9 cellular contexts compared by ENCODE assay signal in genomic region chr9:122389799-122390481, GRCh38. TPM values are rescaled to one million over a fixed set of nuclear protein-coding genes. Genes with fewer than 3 reads are reported as not detected.
A peak's percentile ranks its signal among the peaks of the same experiment; 100 is the strongest.
DNase-seq lines count a peak whose midpoint lies in the region; FAIRE-seq and TF ChIP-seq lines count a peak whose summit lies in the region.
"Had no signal": no experiment of that assay in that cellular context is flagged by ENCODE, and none has a peak within 500 bp of the region (broad histone marks: within the 10 kb centered on the region; RNA-seq: fewer than 3 reads in every experiment).

No MANE protein-coding gene starts in this region.

- intact Hi-C loops in dorsolateral prefrontal cortex (cut with DNase I): no loop called here
- intact Hi-C loops in kidney (cut with DNase I): no loop called here

- in situ Hi-C loops in T47D (cut with HindIII; ENCODE audit: low pct_unique_long_range_greater_than_20kb, low sequenced_read_pairs): no loop called here

- H3K36me3 ChIP-seq in kidney (ENCODE audit: control insufficient read depth in 1 of 2, insufficient read depth in 2 of 2, low read length in 2 of 2): no peaks in the 10 kb centered on the region

- H3K4me1 ChIP-seq in kidney (ENCODE audit: control insufficient read depth in 1 of 2, insufficient read depth in 1 of 2, low read depth in 1 of 2, low read length in 2 of 2): peaks cover 0 to 3% of the 10 kb centered on the region in 2 donors

- TF ChIP-seq CTCF in LNCaP clone FGC (IDR thresholded peaks at IDR 0.05; ENCODE audit: control insufficient read depth, extremely low read depth, insufficient read depth) (no peak), dorsolateral prefrontal cortex (IDR thresholded peaks at IDR 0.05 in 54 of 56, conservative IDR thresholded peaks at IDR 0.05 in 2 of 56; ENCODE audit: low read depth in 1 of 56, partially characterized antibody in 56 of 56) (no peak), kidney (IDR thresholded peaks at IDR 0.05; ENCODE audit: borderline replicate concordance, extremely low read depth, insufficient read depth) (no peak)

- no peaks in the 10 kb centered on the region for H3K36me3 Mint-ChIP-seq in stimulated activated naive CD8-positive, alpha-beta T cell treated with anti-CD3 and anti-CD28 coated beads, Interleukin-15, Interleukin-2, amounts not matched to agents 100 ng/mL and 50 ng/mL, for 24 hours (ENCODE audit: low read depth)

- H3K27me3 Mint-ChIP-seq in stimulated activated naive CD8-positive, alpha-beta T cell treated with anti-CD3 and anti-CD28 coated beads, Interleukin-15, Interleukin-2, amounts not matched to agents 100 ng/mL and 50 ng/mL, for 24 hours: peaks cover 18% of the 10 kb centered on the region

- peak; percentile 23 for DNase-seq in SKM-1 treated with dmso at 0.1 percent for 144 hours (lab: John Stamatoyannopoulos, UW; ENCODE audit: unreplicated experiment)
- DNase-seq in SKM-1 (lab: John Stamatoyannopoulos, UW; ENCODE audit: unreplicated experiment): no peak
- peak; percentile 58 for DNase-seq in LNCaP clone FGC (ENCODE audit: low read depth)
- DNase-seq in T47D (ENCODE audit: low read depth in 1 of 2, low spot score in 1 of 2): peak; percentile 55 to 75
- no peak for DNase-seq in dorsolateral prefrontal cortex
- no peak for DNase-seq in AG20443 (ENCODE audit: low spot score)
- DNase-seq in kidney: no peak
- DNase-seq: stimulated activated CD4-positive, alpha-beta T cell treated with anti-CD3 and anti-CD28 coated beads, Interleukin-4, amount 100 ng/mL, for 24 hours had no signal

- no peaks in the 10 kb centered on the region for H3K9me3 Mint-ChIP-seq in stimulated activated naive CD8-positive, alpha-beta T cell treated with anti-CD3 and anti-CD28 coated beads, Interleukin-15, Interleukin-2, amounts not matched to agents 100 ng/mL and 50 ng/mL, for 24 hours

- no peak overlapping the region for H3K4me3 Mint-ChIP-seq in stimulated activated naive CD8-positive, alpha-beta T cell treated with anti-CD3 and anti-CD28 coated beads, Interleukin-15, Interleukin-2, amounts not matched to agents 100 ng/mL and 50 ng/mL, for 24 hours

- FAIRE-seq in kidney (lab: Jason Lieb, UNC): no peak

- no peak overlapping the region for H3K27ac ChIP-seq in dorsolateral prefrontal cortex
- no peak overlapping the region for H3K27ac ChIP-seq in kidney (ENCODE audit: low read depth in 2 of 2, low read length in 2 of 2)

- no peaks in the 10 kb centered on the region for H3K9me3 ChIP-seq in kidney (ENCODE audit: control insufficient read depth in 1 of 2, low read length in 2 of 2)

- peaks cover 12% of the 10 kb centered on the region for H3K4me1 Mint-ChIP-seq in stimulated activated naive CD8-positive, alpha-beta T cell treated with anti-CD3 and anti-CD28 coated beads, Interleukin-15, Interleukin-2, amounts not matched to agents 100 ng/mL and 50 ng/mL, for 24 hours (ENCODE audit: low read depth)

- H3K27me3 ChIP-seq in dorsolateral prefrontal cortex: no peaks in the 10 kb centered on the region

- H3K4me3 ChIP-seq in LNCaP clone FGC (ENCODE audit: low read depth, low read length) (no peak overlapping the region), dorsolateral prefrontal cortex (no peak overlapping the region), kidney (ENCODE audit: low read length in 2 of 2) (no peak overlapping the region)

- peak overlapping the region; percentile 29 for H3K27ac Mint-ChIP-seq in stimulated activated naive CD8-positive, alpha-beta T cell treated with anti-CD3 and anti-CD28 coated beads, Interleukin-15, Interleukin-2, amounts not matched to agents 100 ng/mL and 50 ng/mL, for 24 hours

- H3K9ac ChIP-seq in kidney (ENCODE audit: low read length in 2 of 2): no peak overlapping the region

RNA-seq across cellular contexts. Expression of gene PTGS1, which starts 19.1 kb away (rescaled TPM):
- total RNA-seq in dorsolateral prefrontal cortex: 10 to 100 TPM in 4 of 120 experiments, 1 to 10 TPM in 116; 1.4 to 17.8 (median 4.7) TPM
- 9.4 TPM for total RNA-seq in kidney
- 3.5 TPM for polyA plus RNA-seq in kidney (ENCODE audit: insufficient read depth, low read depth, low replicate concordance)

Comparison
In these comparisons a context has a peak if more than half of its experiments do, and no peak if none do; other contexts are left out.
1. DNase-seq: peak in SKM-1 treated with dmso at 0.1 percent for 144 hours (single experiment), LNCaP clone FGC (single experiment) and T47D (2 of 2); none in SKM-1 (single experiment), dorsolateral prefrontal cortex (0 of 10), AG20443 (single experiment) and kidney (single experiment).